In the genomic region with DNA sequence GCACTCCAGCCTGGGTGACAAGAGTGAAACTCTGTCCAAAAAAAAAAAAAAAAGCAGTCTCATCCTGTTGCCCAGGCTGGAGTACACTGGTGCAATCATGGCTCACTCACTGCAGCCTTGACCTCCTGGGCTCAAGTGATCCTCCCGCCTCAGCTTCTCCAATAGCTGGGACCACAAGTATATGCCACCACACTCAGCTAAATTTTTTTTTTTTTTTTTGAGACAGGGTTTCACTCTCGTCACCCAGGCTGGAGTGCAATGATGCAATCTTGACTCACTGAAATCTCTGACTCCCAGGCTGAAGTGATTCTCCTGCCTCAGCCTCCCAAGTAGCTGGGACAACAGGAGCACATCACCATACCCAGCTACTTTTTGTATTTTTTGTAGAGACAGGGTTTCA, we compare ENCODE assay signal across 1 cellular context.
TF ChIP-seq lines count a peak whose summit lies in the region.

No MANE protein-coding gene starts in this region.

TF ChIP-seq in SK-N-SH treated with all-trans-retinoic acid at 6 μM for 48 hours, 23 proteins besides CTCF, POLR2A, EP300 and RAD21:
- TF ChIP-seq ARNTL (CRISPR knock-in tag; IDR thresholded peaks at IDR 0.05; ENCODE audit: borderline replicate concordance, low read depth) (no peak), CSDC2 (CRISPR knock-in tag; IDR thresholded peaks at IDR 0.05) (no peak), ZFP30 (CRISPR knock-in tag; IDR thresholded peaks at IDR 0.05) (no peak), PPARA (CRISPR knock-in tag; IDR thresholded peaks at IDR 0.05; ENCODE audit: borderline replicate concordance) (no peak), ZNF70 (CRISPR knock-in tag; IDR thresholded peaks at IDR 0.05) (no peak), ZFP3 (CRISPR knock-in tag; IDR thresholded peaks at IDR 0.05) (no peak), PATZ1 (CRISPR knock-in tag; IDR thresholded peaks at IDR 0.05; ENCODE audit: borderline replicate concordance) (no peak), OSR1 (CRISPR knock-in tag; IDR thresholded peaks at IDR 0.05) (no peak), CREB5 (CRISPR knock-in tag; IDR thresholded peaks at IDR 0.05; ENCODE audit: low read depth) (no peak), GLIS3 (CRISPR knock-in tag; IDR thresholded peaks at IDR 0.05) (no peak), ISL1 (CRISPR knock-in tag; IDR thresholded peaks at IDR 0.05) (no peak)
- TF ChIP-seq, protein P1, sequence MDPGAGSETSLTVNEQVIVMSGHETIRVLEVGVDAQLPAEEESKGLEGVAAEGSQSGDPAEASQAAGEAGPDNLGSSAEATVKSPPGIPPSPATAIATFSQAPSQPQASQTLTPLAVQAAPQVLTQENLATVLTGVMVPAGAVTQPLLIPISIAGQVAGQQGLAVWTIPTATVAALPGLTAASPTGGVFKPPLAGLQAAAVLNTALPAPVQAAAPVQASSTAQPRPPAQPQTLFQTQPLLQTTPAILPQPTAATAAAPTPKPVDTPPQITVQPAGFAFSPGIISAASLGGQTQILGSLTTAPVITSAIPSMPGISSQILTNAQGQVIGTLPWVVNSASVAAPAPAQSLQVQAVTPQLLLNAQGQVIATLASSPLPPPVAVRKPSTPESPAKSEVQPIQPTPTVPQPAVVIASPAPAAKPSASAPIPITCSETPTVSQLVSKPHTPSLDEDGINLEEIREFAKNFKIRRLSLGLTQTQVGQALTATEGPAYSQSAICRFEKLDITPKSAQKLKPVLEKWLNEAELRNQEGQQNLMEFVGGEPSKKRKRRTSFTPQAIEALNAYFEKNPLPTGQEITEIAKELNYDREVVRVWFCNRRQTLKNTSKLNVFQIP (CRISPR knock-in tag; IDR thresholded peaks at IDR 0.05; ENCODE audit: borderline replicate concordance, low read depth) = no peak
